11 cellular contexts compared by ENCODE assay signal in the genomic region with DNA sequence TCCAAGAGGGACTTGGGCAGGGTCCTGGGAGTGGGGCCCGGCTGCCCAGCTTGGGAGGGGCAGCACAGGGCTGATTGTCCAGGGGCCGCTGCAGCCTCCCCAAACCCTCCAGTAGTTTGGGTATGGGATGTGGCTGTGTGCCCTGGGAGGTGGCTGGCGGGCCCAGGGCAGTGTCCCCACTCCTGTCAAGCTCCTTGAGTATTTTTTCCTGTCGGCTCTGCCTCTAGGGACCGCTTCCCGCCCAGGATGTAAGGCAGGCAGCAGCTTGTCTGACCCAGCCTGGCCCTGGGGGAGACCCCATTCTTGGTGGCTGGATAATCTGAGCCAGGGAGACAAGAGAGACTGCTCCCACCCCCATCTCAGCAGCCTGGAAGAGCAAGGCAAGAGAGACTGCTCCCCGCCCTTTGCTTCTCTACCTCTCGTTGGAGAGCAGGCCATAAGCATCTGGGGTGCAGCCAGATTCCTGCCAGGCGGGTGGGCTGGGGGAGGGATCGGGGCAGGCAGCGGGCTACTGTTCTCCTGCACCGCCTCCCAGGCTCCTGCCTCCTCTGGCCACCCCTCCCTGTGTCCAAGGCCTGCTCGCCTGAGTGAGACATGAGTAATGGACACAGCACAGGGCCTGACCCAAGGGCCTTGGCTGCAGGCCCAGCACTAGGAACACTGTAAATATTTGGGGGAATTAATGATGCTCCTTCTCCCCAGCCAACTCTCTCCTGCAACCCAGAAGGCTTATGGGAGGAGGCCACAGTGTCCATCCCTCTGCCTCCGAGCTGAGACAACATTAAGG. TPM values are rescaled to one million over a fixed set of nuclear protein-coding genes. Genes with fewer than 3 reads are reported as not detected.
DNase-seq lines count a peak whose midpoint lies in the region; ATAC-seq, FAIRE-seq and TF ChIP-seq lines count a peak whose summit lies in the region.
"Had no signal": no experiment of that assay in that cellular context is flagged by ENCODE, and none has a peak within 500 bp of the region (broad histone marks: within the 10 kb centered on the region; RNA-seq: fewer than 3 reads in every experiment).

No MANE protein-coding gene starts in this region.

- TF ChIP-seq POLR2A in thyroid gland (IDR thresholded peaks at IDR 0.05) = peak in 1 of 2 donors; percentile 45

- no peak for FAIRE-seq in bronchial epithelial cell (lab: Jason Lieb, UNC)
- FAIRE-seq: frontal cortex had no signal

- no peaks in the 10 kb centered on the region for H3K9me3 ChIP-seq in thyroid gland
- H3K9me3 ChIP-seq: Peyer's patch had no signal

- no peak for TF ChIP-seq CTCF in bronchial epithelial cell (IDR thresholded peaks at IDR 0.05; ENCODE audit: insufficient read depth, low read length, severe bottlenecking)
- TF ChIP-seq CTCF in thyroid gland (IDR thresholded peaks at IDR 0.05) = no peak

- H3K36me3 ChIP-seq in bronchial epithelial cell (ENCODE audit: control insufficient read depth, insufficient read depth, low read length) (no peaks in the 10 kb centered on the region), thyroid gland (no peaks in the 10 kb centered on the region)
- H3K36me3 ChIP-seq: Peyer's patch had no signal

- H3K4me1 ChIP-seq in thyroid gland = peaks cover 45% of the 10 kb centered on the region in 2 donors

- ATAC-seq in GM18907 (IDR thresholded peaks at IDR 0.05; ENCODE audit: unreplicated experiment) = no peak
- ATAC-seq in GM19397 (IDR thresholded peaks at IDR 0.05; ENCODE audit: unreplicated experiment) = no peak
- ATAC-seq: stimulated activated naive CD8-positive, alpha-beta T cell treated with anti-CD3 and anti-CD28 coated beads, Interleukin-15, Interleukin-2, amounts not matched to agents 100 U/mL and 50 U/mL, for 24 hours had no signal

- H3K27me3 ChIP-seq in bronchial epithelial cell (ENCODE audit: control insufficient read depth, insufficient read depth, low read length) (no peaks in the 10 kb centered on the region), thyroid gland (no peaks in the 10 kb centered on the region)
- H3K27me3 ChIP-seq: Peyer's patch had no signal

- H3K27ac ChIP-seq in thyroid gland = peak overlapping the region; percentile 83 to 94 (median 88)

- 29 to 40% methylated on average over 11 of the region's 14 CpGs for WGBS in thyroid gland, 2 donors

- H3K4me3 ChIP-seq in bronchial epithelial cell (ENCODE audit: low read depth, low read length) (no peak overlapping the region), thyroid gland (replicated peaks in 1 of 3) (no peak overlapping the region)
- H3K4me3 ChIP-seq: Peyer's patch had no signal

- intact Hi-C loops in thyroid gland (cut with DNase I) = no loop called here

- DNase-seq in LHCN-M2 (ENCODE audit: low read depth) (peak; percentile 87), bronchial epithelial cell (ENCODE audit: low read depth) (peak; percentile 70), left kidney (ENCODE audit: low read depth, low spot score) (peak; percentile 77), thyroid gland (peak; percentile 96 to 97), NAMALWA (ENCODE audit: low spot score) (no peak)
- DNase-seq: stimulated activated naive CD8-positive, alpha-beta T cell treated with anti-CD3 and anti-CD28 coated beads, Interleukin-15, Interleukin-2, amounts not matched to agents 100 U/mL and 50 U/mL, for 24 hours had no signal

RNA-seq across cellular contexts. Expression of gene ITGA3, which starts 18.4 kb away (rescaled TPM):
- total RNA-seq in LHCN-M2 (2014; rRNA removed) = 382 and 426 TPM in 2 replicates
- polyA plus RNA-seq in LHCN-M2 (2012) = 567 TPM
- total RNA-seq in bronchial epithelial cell = 413 and 633 TPM in 2 replicates
- total RNA-seq in thyroid gland = 100 to 1,000 TPM; 145 to 246 (median 172) TPM

RNA-seq across cellular contexts. Expression of gene DLX3, which starts 42.5 kb away (rescaled TPM):
- 0.29 and 0.32 TPM in 2 replicates for total RNA-seq in LHCN-M2 (2014; rRNA removed)
- 0.66 TPM for polyA plus RNA-seq in LHCN-M2 (2012)
- 0.13 TPM in 1 of 2 replicates, not detected in the other for total RNA-seq in bronchial epithelial cell
- 1 to 10 TPM; 1.8 to 2.4 (median 2.1) TPM for total RNA-seq in thyroid gland
- total RNA-seq: frontal cortex, Peyer's patch had no signal
- polyA plus RNA-seq: IgD-negative memory B cell had no signal

RNA-seq across cellular contexts. Expression of gene PDK2, which starts 57.6 kb away (rescaled TPM):
- total RNA-seq in LHCN-M2 (2014; rRNA removed) (22.3 and 22.5 TPM in 2 replicates), bronchial epithelial cell (0.79 and 3.5 TPM in 2 replicates), thyroid gland (10 to 100 TPM; 42.5 to 79.3 (median 64.5) TPM)
- 29.7 TPM for polyA plus RNA-seq in LHCN-M2 (2012)
